Comparison of ENCODE assay signal across 7 cellular contexts in genomic region chr20:50192364-50193168, GRCh38. TPM values are rescaled to one million over a fixed set of nuclear protein-coding genes. Genes with fewer than 3 reads are reported as not detected.
A peak's percentile ranks its signal among the peaks of the same experiment; 100 is the strongest.
DNase-seq lines count a peak whose midpoint lies in the region; ATAC-seq, FAIRE-seq and TF ChIP-seq lines count a peak whose summit lies in the region.

No MANE protein-coding gene starts in this region.

- WGBS in thymus: 15% methylated on average over 25 of the region's 25 CpGs

- peaks cover 42% of the 10 kb centered on the region for H3K36me3 ChIP-seq in SJSA1
- H3K36me3 ChIP-seq in osteoblast (ENCODE audit: insufficient read depth, low read length): no peaks in the 10 kb centered on the region
- H3K36me3 ChIP-seq in thymus (ENCODE audit: control insufficient read depth, insufficient read depth): no peaks in the 10 kb centered on the region

- H3K27ac ChIP-seq in SJSA1 (peak overlapping the region; percentile 97), osteoblast (ENCODE audit: low read depth, low read length) (peak overlapping the region; percentile 96), thymus (ENCODE audit: low read depth) (no peak overlapping the region)

- H3K27me3 ChIP-seq in SJSA1 (replicated peaks) (no peaks in the 10 kb centered on the region), osteoblast (ENCODE audit: insufficient read depth, low read length) (no peaks in the 10 kb centered on the region), thymus (ENCODE audit: control insufficient read depth, insufficient read depth) (no peaks in the 10 kb centered on the region)

- peaks cover 3% of the 10 kb centered on the region; the same call in 1 of the 2 replicates for H3K9me3 ChIP-seq in SJSA1 (replicated peaks)
- no peaks in the 10 kb centered on the region for H3K9me3 ChIP-seq in osteoblast (ENCODE audit: low read depth, low read length)
- H3K9me3 ChIP-seq in thymus (ENCODE audit: control insufficient read depth): no peaks in the 10 kb centered on the region

- peak; percentile 44 for ATAC-seq in GM18517 (IDR thresholded peaks at IDR 0.05; ENCODE audit: unreplicated experiment)

- H3K79me2 ChIP-seq in osteoblast (ENCODE audit: insufficient read depth, low read length): peaks cover 40% of the 10 kb centered on the region

- peak overlapping the region; percentile 88 for H3K4me2 ChIP-seq in osteoblast (ENCODE audit: insufficient read depth, low read length)

- H2AFZ ChIP-seq in osteoblast (ENCODE audit: low read length): no peak overlapping the region

- peaks cover 32% of the 10 kb centered on the region for H4K20me1 ChIP-seq in osteoblast (ENCODE audit: insufficient read depth, low read length)

- DNase-seq in LNCaP clone FGC (ENCODE audit: low read depth): peak; percentile 77
- peak; percentile 80 to 89 for DNase-seq in SJSA1 (ENCODE audit: low read depth in 1 of 2, low spot score in 2 of 2)
- peak; percentile 87 for DNase-seq in activated naive CD4-positive, alpha-beta T cell treated with Interleukin-2 at 50 U/mL for 16 hours
- peak; percentile 61 to 65 for DNase-seq in frontal cortex (ENCODE audit: low spot score in 2 of 2)
- peak; percentile 98 for DNase-seq in osteoblast (ENCODE audit: insufficient read length, low spot score, missing footprints)

- FAIRE-seq in frontal cortex (lab: Jason Lieb, UNC): no peak

- H3K4me3 ChIP-seq in LNCaP clone FGC (ENCODE audit: low read depth, low read length) (peak overlapping the region; percentile 74), SJSA1 (peak overlapping the region; percentile 100), osteoblast (ENCODE audit: insufficient read depth, low read length) (peak overlapping the region; percentile 86), thymus (ENCODE audit: low read length) (peak overlapping the region; percentile 72)

- TF ChIP-seq CTCF in LNCaP clone FGC (IDR thresholded peaks at IDR 0.05; ENCODE audit: control insufficient read depth, extremely low read depth, insufficient read depth) (no peak), osteoblast (IDR thresholded peaks at IDR 0.05; ENCODE audit: extremely low read depth, low read depth, low read length) (no peak)

- peaks cover 25% of the 10 kb centered on the region for H3K4me1 ChIP-seq in SJSA1 (replicated peaks)
- peaks cover 17% of the 10 kb centered on the region for H3K4me1 ChIP-seq in osteoblast (ENCODE audit: insufficient read depth, low read length)
- H3K4me1 ChIP-seq in thymus (ENCODE audit: control insufficient read depth, insufficient read depth, low read length): peaks cover 7% of the 10 kb centered on the region

RNA-seq across cellular contexts. Expression of gene CEBPB, which starts 1.9 kb away (rescaled TPM):
- total RNA-seq in SJSA1 (2014; rRNA removed; shearing (Covaris generic)): 29.3 and 30.8 TPM in 2 replicates
- total RNA-seq in frontal cortex (1.6 TPM), osteoblast (75.7 and 79.3 TPM in 2 replicates)
- 42.9 TPM for polyA plus RNA-seq in thymus

RNA-seq across cellular contexts. Expression of gene PEDS1, which starts 39.0 kb away (rescaled TPM):
- total RNA-seq in SJSA1 (2014; rRNA removed; shearing (Covaris generic)): 24.8 and 43.5 TPM in 2 replicates
- total RNA-seq in frontal cortex: 9.4 TPM
- total RNA-seq in osteoblast: 33.3 and 37.6 TPM in 2 replicates
- 26.5 TPM for polyA plus RNA-seq in thymus

Comparison
In these comparisons a context has a peak if more than half of its experiments do, and no peak if none do; other contexts are left out.
1. RNA of gene CEBPB, which starts 1.9 kb away (total RNA-seq): 75.7 to 79.3 TPM in osteoblast and 29.3 to 30.8 TPM in SJSA1; 1.6 TPM in frontal cortex (single experiment); every median in the first group is over 10 times any median in the second.
2. Peak in every context shown above with its lines, with median percentiles within 50 percentile points of each other: DNase-seq and H3K4me3 ChIP-seq.